ENCODE assay signal across 3 cellular contexts in genomic region chr18:26584745-26585144, GRCh38.
TF ChIP-seq lines count a peak whose summit lies in the region.

No MANE protein-coding gene starts in this region.

TF ChIP-seq in HEK293, 187 proteins besides CTCF, POLR2A, EP300 and RAD21 (continues in another document):
- TF ChIP-seq ZNF112 (tag by site-specific recombination; IDR thresholded peaks at IDR 0.05) (no peak), ZFHX2 (tag by site-specific recombination; conservative IDR thresholded peaks at IDR 0.05) (peak; percentile 71), PRDM2 (tag by site-specific recombination; IDR thresholded peaks at IDR 0.05; ENCODE audit: borderline replicate concordance) (no peak), PRDM10 (tag by site-specific recombination; IDR thresholded peaks at IDR 0.05) (no peak), FEZF1 (tag by site-specific recombination; IDR thresholded peaks at IDR 0.05) (no peak)

TF ChIP-seq in K562, 482 proteins besides CTCF, POLR2A, EP300 and RAD21:
- TF ChIP-seq ZNF253 (CRISPR knock-in tag; conservative IDR thresholded peaks at IDR 0.05) (0 out of 2 replicates have a peak, but pooled peaks have one; percentile 19), HNRNPLL (IDR thresholded peaks at IDR 0.05; ENCODE audit: low read depth, low read length, poor library complexity, severe bottlenecking) (no peak), ELF4 (CRISPR knock-in tag; IDR thresholded peaks at IDR 0.05) (no peak), ZBTB8A (IDR thresholded peaks at IDR 0.05; ENCODE audit: partially characterized antibody) (no peak)

TF ChIP-seq in H1, 55 proteins besides CTCF, POLR2A, EP300 and RAD21:
- TF ChIP-seq CEBPB (IDR thresholded peaks at IDR 0.05; ENCODE audit: low read depth, low read length) (no peak), KDM5A (IDR thresholded peaks at IDR 0.05; ENCODE audit: low read length) (no peak), RBBP5 (IDR thresholded peaks at IDR 0.05; ENCODE audit: borderline replicate concordance, low read depth, low read length) (no peak), SIN3A (conservative IDR thresholded peaks at IDR 0.05 in 1 of 2, IDR thresholded peaks at IDR 0.05 in 1 of 2; ENCODE audit: low read depth in 1 of 2, low read length in 2 of 2) (no peak), TEAD4 (IDR thresholded peaks at IDR 0.05; ENCODE audit: low read depth, low read length) (no peak)
